In genomic region chr11:74480683-74481417, GRCh38 we compare ENCODE assay signal across 32 cellular contexts. TPM values are rescaled to one million over a fixed set of nuclear protein-coding genes. Genes with fewer than 3 reads are reported as not detected.
"Had no signal": no experiment of that assay in that cellular context is flagged by ENCODE, and none has a peak within 500 bp of the region (broad histone marks: within the 10 kb centered on the region; RNA-seq: fewer than 3 reads in every experiment).

No MANE protein-coding gene starts in this region.

- H3K27me3 ChIP-seq: ascending aorta, breast epithelium, cardiac muscle cell, colonic mucosa, esophagus muscularis mucosa, gastrocnemius medialis, heart left ventricle had no signal

- ATAC-seq: activated CD4-positive, alpha-beta T cell treated with anti-CD3 and anti-CD28 coated beads for 36 hours; activated CD8-positive, alpha-beta memory T cell treated with anti-CD3 and anti-CD28 coated beads, Interleukin-2, amount 10 ng/mL, durations not matched to agents 7 days and 5 days; activated CD8-positive, alpha-beta T cell treated with anti-CD3 and anti-CD28 coated beads, Interleukin-2, amount 10 ng/mL, durations not matched to agents 7 days and 5 days; activated naive CD4-positive, alpha-beta T cell treated with anti-CD3 and anti-CD28 coated beads, Interleukin-2, amount 50 U/mL, for 72 hours; activated T-cell treated with anti-CD3 and anti-CD28 coated beads, Interleukin-2, amount 50 U/mL, for 72 hours; foreskin keratinocyte; gastrocnemius medialis; heart left ventricle; T-helper 17 cell had no signal

- FAIRE-seq: endometrium had no signal

- H3K36me3 ChIP-seq: ascending aorta, breast epithelium, cardiac muscle cell, colonic mucosa, esophagus muscularis mucosa, gastrocnemius medialis, heart left ventricle had no signal

- DNase-seq: activated CD4-positive, alpha-beta memory T cell treated with anti-CD3 and anti-CD28 coated beads for 36 hours; activated CD4-positive, alpha-beta T cell treated with anti-CD3 and anti-CD28 coated beads for 36 hours; activated CD4-positive, alpha-beta T cell treated with anti-CD3 and anti-CD28 coated beads, Interleukin-2, amount 10 ng/mL, durations not matched to agents 24 days and 14 days; activated CD4-positive, CD25-positive, alpha-beta regulatory T cell; activated CD4-positive, CD25-positive, alpha-beta regulatory T cell treated with anti-CD3 and anti-CD28 coated beads, Interleukin-2, amount 50 U/mL, for 72 hours; activated CD8-positive, alpha-beta memory T cell treated with anti-CD3 and anti-CD28 coated beads, Interleukin-2, amount 10 ng/mL, durations not matched to agents 7 days and 5 days; activated CD8-positive, alpha-beta memory T cell treated with anti-CD3 and anti-CD28 coated beads, Interleukin-2, amount 50 U/mL, for 4 hours; activated CD8-positive, alpha-beta T cell treated with anti-CD3 and anti-CD28 coated beads, Interleukin-2, amount 10 ng/mL, durations not matched to agents 7 days and 5 days; activated gamma-delta T cell; activated naive CD4-positive, alpha-beta T cell; activated naive CD4-positive, alpha-beta T cell treated with anti-CD3 and anti-CD28 coated beads, Interleukin-2, amount 10 ng/mL, durations not matched to agents 7 days and 5 days; activated naive CD8-positive, alpha-beta T cell treated with anti-CD3 and anti-CD28 coated beads, Interleukin-2, amount 10 ng/mL, durations not matched to agents 7 days and 5 days; activated T-cell treated with anti-CD3 and anti-CD28 coated beads, Interleukin-2, amount 50 U/mL, for 24 hours; activated T-cell treated with anti-CD3 and anti-CD28 coated beads, Interleukin-2, amount 50 U/mL, for 72 hours; central memory CD4-positive, alpha-beta T cell; cerebellar nuclear complex; colonic mucosa; effector CD8-positive, alpha-beta T cell; foreskin keratinocyte; gastrocnemius medialis; glutamatergic neuron; heart left ventricle; T-helper 1 cell; T-helper 17 cell; T1000 had no signal

- H3K4me1 ChIP-seq: ascending aorta, breast epithelium, colonic mucosa, esophagus muscularis mucosa, foreskin keratinocyte, gastrocnemius medialis, heart left ventricle had no signal

- H3K27ac ChIP-seq: ascending aorta, breast epithelium, cardiac muscle cell, colonic mucosa, esophagus muscularis mucosa, foreskin keratinocyte, gastrocnemius medialis, heart left ventricle had no signal

- H3K9me3 ChIP-seq: ascending aorta, breast epithelium, colonic mucosa, esophagus muscularis mucosa, gastrocnemius medialis, heart left ventricle had no signal

- H3K4me3 ChIP-seq: ascending aorta, breast epithelium, cardiac muscle cell, colonic mucosa, esophagus muscularis mucosa, gastrocnemius medialis, heart left ventricle had no signal

RNA-seq across cellular contexts. Expression of gene LIPT2, which starts 12.7 kb away (rescaled TPM):
- total RNA-seq: ascending aorta had no signal

RNA-seq across cellular contexts. Expression of gene KCNE3, which starts 13.5 kb away (rescaled TPM):
- total RNA-seq: activated CD4-positive, alpha-beta memory T cell treated with anti-CD3 and anti-CD28 coated beads for 36 hours; activated CD4-positive, alpha-beta T cell treated with anti-CD3 and anti-CD28 coated beads for 36 hours; activated CD4-positive, alpha-beta T cell treated with anti-CD3 and anti-CD28 coated beads, Interleukin-2, amount 10 ng/mL, durations not matched to agents 24 days and 14 days; activated CD8-positive, alpha-beta memory T cell treated with anti-CD3 and anti-CD28 coated beads for 36 hours; activated CD8-positive, alpha-beta T cell treated with anti-CD3 and anti-CD28 coated beads, Interleukin-2, amount 10 ng/mL, durations not matched to agents 7 days and 5 days; activated naive CD4-positive, alpha-beta T cell treated with anti-CD3 and anti-CD28 coated beads, Interleukin-2, amount 50 U/mL, for 72 hours; activated T-cell treated with anti-CD3 and anti-CD28 coated beads, Interleukin-2, amount 50 U/mL, for 72 hours; ascending aorta had no signal
